8 cellular contexts compared by ENCODE assay signal in the genomic region with DNA sequence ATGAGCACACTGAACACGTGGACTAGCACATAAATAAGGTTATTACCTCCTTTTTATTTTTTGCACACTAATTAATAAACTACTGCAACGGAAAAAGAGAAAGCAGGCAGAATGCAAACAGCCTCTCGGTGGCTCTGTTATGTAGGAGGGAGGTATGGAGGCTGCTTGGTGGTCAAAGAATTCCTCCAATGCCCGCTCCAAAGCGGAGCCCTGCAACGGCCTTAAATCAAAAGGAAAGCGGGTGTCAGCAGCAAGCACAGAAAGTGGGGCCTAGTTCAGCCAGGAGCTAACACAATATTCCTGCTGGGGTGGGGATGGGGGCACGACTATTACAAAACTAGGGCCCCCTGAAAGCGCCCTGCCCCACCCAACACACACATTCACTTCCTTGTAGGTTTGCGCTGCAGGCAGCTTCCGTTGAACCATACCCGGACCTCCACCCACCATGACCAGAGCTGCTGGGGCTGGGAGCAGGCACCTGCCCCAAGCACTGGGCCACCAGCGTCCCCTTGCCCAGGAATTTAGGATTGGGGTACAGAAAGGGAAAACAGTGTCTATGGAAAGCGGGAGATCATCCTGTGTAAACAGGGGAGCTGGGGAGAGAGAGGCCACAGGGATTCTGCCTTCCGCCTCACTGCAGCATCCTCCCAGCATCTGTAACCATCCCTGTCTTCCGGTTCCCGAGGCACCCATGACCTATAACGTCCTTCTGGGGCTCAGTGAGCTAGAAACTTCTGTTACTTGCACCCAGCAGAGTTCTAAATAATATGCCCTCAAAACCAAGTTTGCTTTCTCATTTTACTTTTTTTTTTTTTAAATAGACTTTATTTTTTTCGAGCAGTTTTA. TPM values are rescaled to one million over a fixed set of nuclear protein-coding genes. Genes with fewer than 3 reads are reported as not detected.
DNase-seq lines count a peak whose midpoint lies in the region; ATAC-seq and TF ChIP-seq lines count a peak whose summit lies in the region.

No MANE protein-coding gene starts in this region.

- DNase-seq in activated CD4-positive, alpha-beta T cell treated with anti-CD3 and anti-CD28 coated beads, Interleukin-2, amount 10 ng/mL, durations not matched to agents 24 days and 14 days: peak; percentile 58
- DNase-seq in activated CD4-positive, alpha-beta T cell treated with anti-CD3 and anti-CD28 coated beads for 1 hour: no peak
- DNase-seq in activated CD4-positive, alpha-beta memory T cell treated with anti-CD3 and anti-CD28 coated beads, Interleukin-2, amount 10 ng/mL, durations not matched to agents 7 days and 5 days: peak; percentile 16
- no peak for DNase-seq in hepatocyte (ENCODE audit: low spot score)
- DNase-seq in activated effector memory CD4-positive, alpha-beta T cell treated with anti-CD3 and anti-CD28 coated beads, Interleukin-2, amount 50 U/mL, for 16 hours: no peak

- intact Hi-C loops in activated CD4-positive, alpha-beta T cell treated with anti-CD3 and anti-CD28 coated beads, Interleukin-2, amount 10 ng/mL, durations not matched to agents 24 days and 14 days (cut with micrococcal nuclease): loop anchor here (1.0 to 10.0 kb wide), 3 partner anchors 54 to 458 kb away; no protein-coding TSS in a partner anchor

- peak overlapping the region; percentile 87 for H3K27ac ChIP-seq in hepatocyte

- 65% methylated on average over 18 of the region's 19 CpGs for WGBS in hepatocyte (ENCODE audit: low lambda C conversion rate, missing lambda C conversion rate)

- H3K4me3 Mint-ChIP-seq in activated CD4-positive, alpha-beta T cell treated with anti-CD3 and anti-CD28 coated beads, Interleukin-2, amount 10 ng/mL, durations not matched to agents 24 days and 14 days: peak overlapping the region; percentile 82
- H3K4me3 Mint-ChIP-seq in activated CD4-positive, alpha-beta memory T cell treated with anti-CD3 and anti-CD28 coated beads, Interleukin-2, amount 10 ng/mL, durations not matched to agents 7 days and 5 days: peak overlapping the region; percentile 73
- H3K4me3 Mint-ChIP-seq in stimulated activated naive CD8-positive, alpha-beta T cell treated with anti-CD3 and anti-CD28 coated beads, Interleukin-15, Interleukin-2, amounts not matched to agents 100 ng/mL and 50 ng/mL, for 24 hours: peak overlapping the region; percentile 77

- H3K4me1 ChIP-seq in hepatocyte (ENCODE audit: insufficient read depth): peaks cover 5% of the 10 kb centered on the region

- H3K9me3 Mint-ChIP-seq in activated CD4-positive, alpha-beta T cell treated with anti-CD3 and anti-CD28 coated beads, Interleukin-2, amount 10 ng/mL, durations not matched to agents 24 days and 14 days: no peaks in the 10 kb centered on the region
- H3K9me3 Mint-ChIP-seq in activated CD4-positive, alpha-beta memory T cell treated with anti-CD3 and anti-CD28 coated beads, Interleukin-2, amount 10 ng/mL, durations not matched to agents 7 days and 5 days: no peaks in the 10 kb centered on the region
- no peaks in the 10 kb centered on the region for H3K9me3 Mint-ChIP-seq in stimulated activated naive CD8-positive, alpha-beta T cell treated with anti-CD3 and anti-CD28 coated beads, Interleukin-15, Interleukin-2, amounts not matched to agents 100 ng/mL and 50 ng/mL, for 24 hours

- no peaks in the 10 kb centered on the region for H3K36me3 ChIP-seq in hepatocyte (replicated peaks; ENCODE audit: insufficient read depth, low read depth)

- peak overlapping the region; percentile 82 for H3K4me2 ChIP-seq in hepatocyte

- no peaks in the 10 kb centered on the region for H3K36me3 Mint-ChIP-seq in activated CD4-positive, alpha-beta T cell treated with anti-CD3 and anti-CD28 coated beads, Interleukin-2, amount 10 ng/mL, durations not matched to agents 24 days and 14 days (ENCODE audit: low read depth)
- H3K36me3 Mint-ChIP-seq in activated CD4-positive, alpha-beta memory T cell treated with anti-CD3 and anti-CD28 coated beads, Interleukin-2, amount 10 ng/mL, durations not matched to agents 7 days and 5 days (ENCODE audit: low read depth): no peaks in the 10 kb centered on the region
- H3K36me3 Mint-ChIP-seq in stimulated activated naive CD8-positive, alpha-beta T cell treated with anti-CD3 and anti-CD28 coated beads, Interleukin-15, Interleukin-2, amounts not matched to agents 100 ng/mL and 50 ng/mL, for 24 hours (ENCODE audit: low read depth): no peaks in the 10 kb centered on the region

- TF ChIP-seq CTCF in hepatocyte (IDR thresholded peaks at IDR 0.05; ENCODE audit: poor library complexity): no peak

- H3K27me3 Mint-ChIP-seq in activated CD4-positive, alpha-beta T cell treated with anti-CD3 and anti-CD28 coated beads, Interleukin-2, amount 10 ng/mL, durations not matched to agents 24 days and 14 days: peaks cover 2% of the 10 kb centered on the region
- no peaks in the 10 kb centered on the region for H3K27me3 Mint-ChIP-seq in activated CD4-positive, alpha-beta memory T cell treated with anti-CD3 and anti-CD28 coated beads, Interleukin-2, amount 10 ng/mL, durations not matched to agents 7 days and 5 days
- no peaks in the 10 kb centered on the region for H3K27me3 Mint-ChIP-seq in stimulated activated naive CD8-positive, alpha-beta T cell treated with anti-CD3 and anti-CD28 coated beads, Interleukin-15, Interleukin-2, amounts not matched to agents 100 ng/mL and 50 ng/mL, for 24 hours

- peak overlapping the region; percentile 87 for H2AFZ ChIP-seq in hepatocyte

- POLR2A ChIA-PET in activated CD4-positive, alpha-beta memory T cell treated with anti-CD3 and anti-CD28 coated beads, Interleukin-2, amount 10 ng/mL, durations not matched to agents 7 days and 5 days (lab: Charles Lee): interaction anchor here (0.6 to 2.2 kb wide), 7 partner anchors 10 to 199 kb away, joined by 3 to 7 read pairs (median 5); a partner anchor contains a TSS

- ATAC-seq in esophagus mucosa: no peak
- ATAC-seq in activated CD4-positive, CD25-positive, alpha-beta regulatory T cell treated with anti-CD3 and anti-CD28 coated beads, Interleukin-2, amount 50 U/mL, for 24 hours: no peak

- H4K20me1 ChIP-seq in hepatocyte (ENCODE audit: insufficient read depth, poor library complexity, severe bottlenecking): no peaks in the 10 kb centered on the region

- no peaks in the 10 kb centered on the region for H3K9me3 ChIP-seq in hepatocyte (ENCODE audit: low read depth)

- CTCF ChIA-PET in activated CD4-positive, alpha-beta memory T cell treated with anti-CD3 and anti-CD28 coated beads, Interleukin-2, amount 10 ng/mL, durations not matched to agents 7 days and 5 days (lab: Charles Lee): interaction anchor here (0.8 to 1.0 kb wide), 3 partner anchors 11 to 483 kb away, joined by 3 to 4 read pairs (median 3); no protein-coding TSS in a partner anchor

- no peaks in the 10 kb centered on the region for H3K79me2 ChIP-seq in hepatocyte

- H3K9me2 ChIP-seq in hepatocyte (replicated peaks; ENCODE audit: insufficient read depth): no peaks in the 10 kb centered on the region

- peak overlapping the region; percentile 70 for H3K27ac Mint-ChIP-seq in activated CD4-positive, alpha-beta T cell treated with anti-CD3 and anti-CD28 coated beads, Interleukin-2, amount 10 ng/mL, durations not matched to agents 24 days and 14 days
- peak overlapping the region; percentile 59 for H3K27ac Mint-ChIP-seq in activated CD4-positive, alpha-beta memory T cell treated with anti-CD3 and anti-CD28 coated beads, Interleukin-2, amount 10 ng/mL, durations not matched to agents 7 days and 5 days
- H3K27ac Mint-ChIP-seq in stimulated activated naive CD8-positive, alpha-beta T cell treated with anti-CD3 and anti-CD28 coated beads, Interleukin-15, Interleukin-2, amounts not matched to agents 100 ng/mL and 50 ng/mL, for 24 hours: peak overlapping the region; percentile 55

- H3K4me1 Mint-ChIP-seq in activated CD4-positive, alpha-beta T cell treated with anti-CD3 and anti-CD28 coated beads, Interleukin-2, amount 10 ng/mL, durations not matched to agents 24 days and 14 days: peaks cover 7% of the 10 kb centered on the region
- peaks cover 14% of the 10 kb centered on the region for H3K4me1 Mint-ChIP-seq in activated CD4-positive, alpha-beta memory T cell treated with anti-CD3 and anti-CD28 coated beads, Interleukin-2, amount 10 ng/mL, durations not matched to agents 7 days and 5 days
- peaks cover 12% of the 10 kb centered on the region for H3K4me1 Mint-ChIP-seq in stimulated activated naive CD8-positive, alpha-beta T cell treated with anti-CD3 and anti-CD28 coated beads, Interleukin-15, Interleukin-2, amounts not matched to agents 100 ng/mL and 50 ng/mL, for 24 hours (ENCODE audit: low read depth)

- H3K27me3 ChIP-seq in hepatocyte: no peaks in the 10 kb centered on the region

- no peak overlapping the region for H3K4me3 ChIP-seq in hepatocyte

RNA-seq across cellular contexts. Expression of a gene that starts 57.1 kb away (rescaled TPM):
- 307 and 313 TPM in 2 replicates for total RNA-seq in activated CD4-positive, alpha-beta T cell treated with anti-CD3 and anti-CD28 coated beads, Interleukin-2, amount 10 ng/mL, durations not matched to agents 24 days and 14 days
- 100 to 1,000 TPM; 224 to 225 TPM for total RNA-seq in activated CD4-positive, alpha-beta memory T cell treated with anti-CD3 and anti-CD28 coated beads, Interleukin-2, amount 10 ng/mL, durations not matched to agents 7 days and 5 days
- total RNA-seq in hepatocyte (179 and 202 TPM in 2 replicates), esophagus mucosa (200 TPM)
- 109 and 124 TPM in 2 replicates for polyA plus RNA-seq in hepatocyte

Comparison
In these comparisons a context has a peak if more than half of its experiments do, and no peak if none do; other contexts are left out.
1. DNase-seq: peak in activated CD4-positive, alpha-beta T cell treated with anti-CD3 and anti-CD28 coated beads, Interleukin-2, amount 10 ng/mL, durations not matched to agents 24 days and 14 days (single experiment) and activated CD4-positive, alpha-beta memory T cell treated with anti-CD3 and anti-CD28 coated beads, Interleukin-2, amount 10 ng/mL, durations not matched to agents 7 days and 5 days (single experiment); none in activated CD4-positive, alpha-beta T cell treated with anti-CD3 and anti-CD28 coated beads for 1 hour (single experiment), hepatocyte (single experiment) and activated effector memory CD4-positive, alpha-beta T cell treated with anti-CD3 and anti-CD28 coated beads, Interleukin-2, amount 50 U/mL, for 16 hours (single experiment).
2. Peak in every context shown above with its lines, with median percentiles within 50 percentile points of each other: H3K27ac Mint-ChIP-seq and H3K4me3 Mint-ChIP-seq.